Comparison of ENCODE assay signal across 12 cellular contexts in genomic region chr17:66469088-66469442, GRCh38.
DNase-seq lines count a peak whose midpoint lies in the region; ATAC-seq, FAIRE-seq and TF ChIP-seq lines count a peak whose summit lies in the region.
"Had no signal": no experiment of that assay in that cellular context is flagged by ENCODE, and none has a peak within 500 bp of the region (broad histone marks: within the 10 kb centered on the region; RNA-seq: fewer than 3 reads in every experiment).

No MANE protein-coding gene starts in this region.

- H4K20me1 ChIP-seq in K562 (replicated peaks; ENCODE audit: control insufficient read depth, insufficient read depth, low read length) = no peaks in the 10 kb centered on the region

- peak overlapping the region; percentile 37 to 58; a peak in 3 of 4 replicates for H3K9ac ChIP-seq in K562 (ENCODE audit: insufficient read depth in 1 of 2, low read depth in 2 of 2, low read length in 2 of 2)

- no peak for FAIRE-seq in K562 (lab: Jason Lieb, UNC)

- H3K27me3 ChIP-seq in K562 (ENCODE audit: control insufficient read depth in 2 of 2, insufficient read depth in 2 of 2, low read length in 2 of 2) = no peaks in the 10 kb centered on the region
- no peaks in the 10 kb centered on the region for H3K27me3 ChIP-seq in vagina
- H3K27me3 ChIP-seq: MG63 had no signal

- TF ChIP-seq CTCF in K562 (IDR thresholded peaks at IDR 0.05 in 2 of 3, conservative IDR thresholded peaks at IDR 0.05 in 1 of 3; ENCODE audit: insufficient read depth in 2 of 3, low read depth in 1 of 3, low read length in 3 of 3) = no peak
- no peak for TF ChIP-seq CTCF in mesothelial cell of epicardium (IDR thresholded peaks at IDR 0.05; ENCODE audit: unreplicated experiment)
- no peak for TF ChIP-seq CTCF in vagina (IDR thresholded peaks at IDR 0.05)

- ATAC-seq in stimulated activated naive CD8-positive, alpha-beta T cell treated with anti-CD3 and anti-CD28 coated beads, Interleukin-15, Interleukin-2, amounts not matched to agents 100 U/mL and 50 U/mL, for 24 hours = no peak
- ATAC-seq in K562 (no peak; the same call in 2 of the 3 replicates), GM19351 (IDR thresholded peaks at IDR 0.05; ENCODE audit: unreplicated experiment) (no peak)

- peak overlapping the region; percentile 32 for H3K27ac Mint-ChIP-seq in stimulated activated naive CD8-positive, alpha-beta T cell treated with anti-CD3 and anti-CD28 coated beads, Interleukin-15, Interleukin-2, amounts not matched to agents 100 ng/mL and 50 ng/mL, for 24 hours
- H3K27ac Mint-ChIP-seq in mesothelial cell of epicardium = peak overlapping the region; percentile 77

- no peaks in the 10 kb centered on the region for H3K36me3 ChIP-seq in K562 (ENCODE audit: control insufficient read depth, insufficient read depth, low read length)
- H3K36me3 ChIP-seq in vagina = no peaks in the 10 kb centered on the region
- H3K36me3 ChIP-seq: MG63 had no signal

- WGBS in K562 (ENCODE audit: insufficient coverage, low coverage, missing lambda C conversion rate) = 7% methylated on average over 3 of the region's 3 CpGs

- intact Hi-C loops in K562 (cut with micrococcal nuclease) (loop anchor here (5.0 kb wide), 1 partner anchor 167 kb away; the partner anchor contains the start of gene PRKCA), vagina (cut with DNase I) (no loop called here)

- no peak overlapping the region for H3K4me3 Mint-ChIP-seq in stimulated activated naive CD8-positive, alpha-beta T cell treated with anti-CD3 and anti-CD28 coated beads, Interleukin-15, Interleukin-2, amounts not matched to agents 100 ng/mL and 50 ng/mL, for 24 hours
- H3K4me3 Mint-ChIP-seq in mesothelial cell of epicardium = no peak overlapping the region

- no peak for TF ChIP-seq RAD21 in K562 (CRISPR knock-in tag; conservative IDR thresholded peaks at IDR 0.05 in 1 of 2, IDR thresholded peaks at IDR 0.05 in 1 of 2)

- H3K79me2 ChIP-seq in K562 (ENCODE audit: control insufficient read depth, insufficient read depth, low read length) = peaks cover 52% of the 10 kb centered on the region

- BruUV-seq in K562 (replicated peaks; lab: Mats Ljungman, UMichigan) = no TSS peak

- H3K4me1 ChIP-seq in K562 (replicated peaks in 1 of 2; ENCODE audit: control insufficient read depth in 2 of 2, insufficient read depth in 2 of 2, low read length in 2 of 2) (peaks cover 19 to 38% of the 10 kb centered on the region in 2 experiments), vagina (peaks cover 38% of the 10 kb centered on the region)

- H3K4me1 Mint-ChIP-seq in stimulated activated naive CD8-positive, alpha-beta T cell treated with anti-CD3 and anti-CD28 coated beads, Interleukin-15, Interleukin-2, amounts not matched to agents 100 ng/mL and 50 ng/mL, for 24 hours (ENCODE audit: low read depth) = peaks cover 82% of the 10 kb centered on the region
- peaks cover 37% of the 10 kb centered on the region for H3K4me1 Mint-ChIP-seq in mesothelial cell of epicardium

- H3K27ac ChIP-seq in K562 (ENCODE audit: extremely low read depth, low read depth, low read length) (peak overlapping the region; percentile 86), vagina (peak overlapping the region; percentile 70)

- H3K27me3 Mint-ChIP-seq in stimulated activated naive CD8-positive, alpha-beta T cell treated with anti-CD3 and anti-CD28 coated beads, Interleukin-15, Interleukin-2, amounts not matched to agents 100 ng/mL and 50 ng/mL, for 24 hours = no peaks in the 10 kb centered on the region
- H3K27me3 Mint-ChIP-seq in mesothelial cell of epicardium (ENCODE audit: low read depth) = peaks cover 4% of the 10 kb centered on the region

- H3K9me3 ChIP-seq in K562 (replicated peaks; ENCODE audit: control insufficient read depth, insufficient read depth, low read depth, low read length) (no peaks in the 10 kb centered on the region), vagina (no peaks in the 10 kb centered on the region)
- H3K9me3 ChIP-seq: MG63 had no signal

- in situ Hi-C loops in K562 (cut with MboI) = no loop called here

- CTCF ChIA-PET in K562 (lab: Yijun Ruan, JAX; ENCODE audit: low intra/inter-chr PET ratio) = no interaction called here

- peak overlapping the region; percentile 81 for H2AFZ ChIP-seq in K562 (ENCODE audit: low read depth, low read length)

- H3K4me2 ChIP-seq in K562 (ENCODE audit: insufficient read depth, low read length) = peak overlapping the region; percentile 68

- peaks cover 10% of the 10 kb centered on the region for H3K9me1 ChIP-seq in K562 (ENCODE audit: control insufficient read depth, insufficient read depth, low read length)

- TF ChIP-seq POLR2A in K562 (conservative IDR thresholded peaks at IDR 0.05) (no peak), vagina (IDR thresholded peaks at IDR 0.05) (no peak)

- H3K9me3 Mint-ChIP-seq in stimulated activated naive CD8-positive, alpha-beta T cell treated with anti-CD3 and anti-CD28 coated beads, Interleukin-15, Interleukin-2, amounts not matched to agents 100 ng/mL and 50 ng/mL, for 24 hours = no peaks in the 10 kb centered on the region
- no peaks in the 10 kb centered on the region for H3K9me3 Mint-ChIP-seq in mesothelial cell of epicardium

- H3K36me3 Mint-ChIP-seq in stimulated activated naive CD8-positive, alpha-beta T cell treated with anti-CD3 and anti-CD28 coated beads, Interleukin-15, Interleukin-2, amounts not matched to agents 100 ng/mL and 50 ng/mL, for 24 hours (ENCODE audit: low read depth) = peaks cover 44% of the 10 kb centered on the region
- no peaks in the 10 kb centered on the region for H3K36me3 Mint-ChIP-seq in mesothelial cell of epicardium

- H3K4me3 ChIP-seq in K562 (peak overlapping the region; percentile 21; the same call in 1 of the 2 replicates), vagina (no peak overlapping the region)
- H3K4me3 ChIP-seq: MG63 had no signal

- DNase-seq in stimulated activated naive CD8-positive, alpha-beta T cell treated with anti-CD3 and anti-CD28 coated beads, Interleukin-15, Interleukin-2, amounts not matched to agents 100 U/mL and 50 U/mL, for 24 hours = no peak
- no peak for DNase-seq in K562 (ENCODE audit: extremely low read depth in 1 of 4, low spot score in 3 of 4)
- no peak for DNase-seq in mesothelial cell of epicardium (ENCODE audit: low spot score in 2 of 2, unreplicated experiment in 2 of 2)
- DNase-seq in vagina (ENCODE audit: extremely low spot score in 2 of 2) = no peak
- no peak for DNase-seq in NCI-H748 treated with DMSO at 0.1 percent for 48 hours (lab: John Stamatoyannopoulos, UW)
- DNase-seq in NOMO-1 treated with dmso at 0.1 percent for 144 hours (lab: John Stamatoyannopoulos, UW; ENCODE audit: unreplicated experiment) = no peak
- DNase-seq: activated naive CD4-positive, alpha-beta T cell treated with Interleukin-2 at 50 U/mL for 16 hours; MG63; NCI-H526; T1000 had no signal

- TF ChIP-seq EP300 in K562 (IDR thresholded peaks at IDR 0.05; ENCODE audit: low read length) = no peak

- POLR2A ChIA-PET in K562 (lab: Yijun Ruan, JAX) = interaction anchor here (0.6 to 1.5 kb wide), 3 partner anchors 13 to 38 kb away, joined by 3 read pairs; no protein-coding TSS in a partner anchor

TF ChIP-seq in K562, 482 proteins besides CTCF, POLR2A, EP300 and RAD21:
- TF ChIP-seq ZNF197 (CRISPR knock-in tag; IDR thresholded peaks at IDR 0.05; ENCODE audit: low read depth) (no peak), TFE3 (CRISPR knock-in tag; IDR thresholded peaks at IDR 0.05) (0 out of 2 replicates have a peak, but pooled peaks have one; percentile 42), BCLAF1 (IDR thresholded peaks at IDR 0.05; ENCODE audit: borderline replicate concordance in 1 of 2, control insufficient read depth in 1 of 2, low read depth in 2 of 2, low read length in 1 of 2) (no peak)
